In genomic region chr3:119308355-119308754, GRCh38 we compare ENCODE assay signal across 18 cellular contexts. TPM values are rescaled to one million over a fixed set of nuclear protein-coding genes. Genes with fewer than 3 reads are reported as not detected.
DNase-seq lines count a peak whose midpoint lies in the region; ATAC-seq, FAIRE-seq and TF ChIP-seq lines count a peak whose summit lies in the region.
"Had no signal": no experiment of that assay in that cellular context is flagged by ENCODE, and none has a peak within 500 bp of the region (broad histone marks: within the 10 kb centered on the region; RNA-seq: fewer than 3 reads in every experiment).

No MANE protein-coding gene starts in this region.

- H3K79me2 ChIP-seq in osteoblast (ENCODE audit: insufficient read depth, low read length) = peaks cover 61% of the 10 kb centered on the region

- no peak for FAIRE-seq in RCC 7860 (lab: Jason Lieb, UNC)

- peaks cover 75% of the 10 kb centered on the region for H3K4me1 ChIP-seq in osteoblast (ENCODE audit: insufficient read depth, low read length)

- ATAC-seq in esophagus mucosa = peak; percentile 35

- no peak overlapping the region for H3K4me2 ChIP-seq in osteoblast (ENCODE audit: insufficient read depth, low read length)

- H2AFZ ChIP-seq in osteoblast (ENCODE audit: low read length) = no peak overlapping the region

- DNase-seq in HT1080 (ENCODE audit: low read depth) (peak; percentile 27), RCC 7860 (ENCODE audit: low spot score) (peak; percentile 13), osteoblast (ENCODE audit: insufficient read length, low spot score, missing footprints) (no peak), hypothalamus (lab: John Stamatoyannopoulos, UW) (no peak), GM10266 (ENCODE audit: extremely low spot score) (no peak), globus pallidus (ENCODE audit: low spot score) (no peak)
- DNase-seq: Caco-2; CD4-positive, alpha-beta memory T cell; EL; Karpas-422; MG63; NCI-H1417; NCI-H187; NCI-H2107; NCI-H446 treated with DMSO at 0.1 percent for 48 hours; NCI-H69 had no signal

- H4K20me1 ChIP-seq in osteoblast (ENCODE audit: insufficient read depth, low read length) = no peaks in the 10 kb centered on the region

- peak overlapping the region; percentile 15 for H3K27ac ChIP-seq in osteoblast (ENCODE audit: low read depth, low read length)
- H3K27ac ChIP-seq: BLaER1 treated with 17β-estradiol and CSF1 and Interleukin-3, amounts not matched to agents 10 nM and 100 nM had no signal

- H3K36me3 ChIP-seq in osteoblast (ENCODE audit: insufficient read depth, low read length) = peaks cover 20% of the 10 kb centered on the region

- no peaks in the 10 kb centered on the region for H3K27me3 ChIP-seq in osteoblast (ENCODE audit: insufficient read depth, low read length)
- H3K27me3 ChIP-seq: BLaER1 treated with 17β-estradiol and CSF1 and Interleukin-3, amounts not matched to agents 10 nM and 100 nM; MG63 had no signal

- H3K4me3 ChIP-seq in osteoblast (ENCODE audit: insufficient read depth, low read length) = no peak overlapping the region
- H3K4me3 ChIP-seq: BLaER1 treated with 17β-estradiol and CSF1 and Interleukin-3, amounts not matched to agents 10 nM and 100 nM; MG63 had no signal

- no peaks in the 10 kb centered on the region for H3K9me3 ChIP-seq in osteoblast (ENCODE audit: low read depth, low read length)
- H3K9me3 ChIP-seq: BLaER1 treated with 17β-estradiol and CSF1 and Interleukin-3, amounts not matched to agents 10 nM and 100 nM; Caco-2 had no signal

- TF ChIP-seq CTCF in osteoblast (IDR thresholded peaks at IDR 0.05; ENCODE audit: extremely low read depth, low read depth, low read length) (no peak), GM10266 (IDR thresholded peaks at IDR 0.05; ENCODE audit: control insufficient read depth, insufficient read depth, low read depth, missing control alignments) (no peak)

RNA-seq across cellular contexts. Expression of gene ARHGAP31, which starts 14.2 kb away (rescaled TPM):
- 12.9 and 14.4 TPM in 2 replicates for total RNA-seq in HT1080 (2014; rRNA removed; shearing (Covaris generic))
- polyA plus RNA-seq in HT1080 (2015; cell fraction: cytosol; rRNA removed) = 5.7 and 6.3 TPM in 2 replicates
- 7.4 and 10.4 TPM in 2 replicates for polyA plus RNA-seq in HT1080 (2015; cell fraction: nucleus; rRNA removed)
- total RNA-seq in esophagus mucosa (4.3 TPM), osteoblast (41.5 and 56.5 TPM in 2 replicates)

Comparison
In these comparisons a context has a peak if more than half of its experiments do, and no peak if none do; other contexts are left out.
1. DNase-seq: peak in HT1080 (single experiment) and RCC 7860 (single experiment); none in osteoblast (single experiment), hypothalamus (0 of 51), GM10266 (single experiment) and globus pallidus (single experiment).